Comparison of ENCODE assay signal across 19 cellular contexts in genomic region chr9:113991714-113992113, GRCh38.
DNase-seq lines count a peak whose midpoint lies in the region; ATAC-seq lines count a peak whose summit lies in the region.
"Had no signal": no experiment of that assay in that cellular context is flagged by ENCODE, and none has a peak within 500 bp of the region (broad histone marks: within the 10 kb centered on the region; RNA-seq: fewer than 3 reads in every experiment).

No MANE protein-coding gene starts in this region.

- H3K27ac ChIP-seq in BLaER1 (peak overlapping the region; percentile 72), caudate nucleus (ENCODE audit: low read depth, low read length) (peak overlapping the region; percentile 76), stomach smooth muscle (ENCODE audit: low read length) (peak overlapping the region; percentile 6)
- H3K27ac ChIP-seq: SJSA1 had no signal

- H3K36me3 ChIP-seq in BLaER1: peaks cover 79% of the 10 kb centered on the region
- peaks cover 0 to 3% of the 10 kb centered on the region in 2 donors for H3K36me3 ChIP-seq in stomach smooth muscle (ENCODE audit: control insufficient read depth in 2 of 2, insufficient read depth in 2 of 2, low read length in 2 of 2)
- H3K36me3 ChIP-seq: MG63 had no signal

- DNase-seq in caudate nucleus (lab: John Stamatoyannopoulos, UW): no peak
- peak; percentile 45 for DNase-seq in mesenteric fat pad (ENCODE audit: low spot score)
- DNase-seq in HuH-7 (ENCODE audit: low spot score): no peak
- no peak for DNase-seq in retina
- DNase-seq in activated naive CD8-positive, alpha-beta T cell treated with anti-CD3 and anti-CD28 coated beads, Interleukin-2, amount 50 U/mL, for 24 hours: no peak
- DNase-seq: AML-193, EL, GF-D8, MG63, NCI-H1417, NCI-H1694 treated with DMSO at 0.1 percent for 48 hours, NCI-H2081 treated with DMSO at 0.1 percent for 48 hours, NCI-H2171 treated with DMSO at 0.1 percent for 48 hours, NCI-H446, NCI-H526, OCI-M1 had no signal

- peak overlapping the region; percentile 92 for H3K4me2 ChIP-seq in BLaER1

- H3K4me1 Mint-ChIP-seq in activated naive CD8-positive, alpha-beta T cell treated with anti-CD3 and anti-CD28 coated beads, Interleukin-2, amount 50 U/mL, for 24 hours: peaks cover 14% of the 10 kb centered on the region

- H3K4me3 ChIP-seq in BLaER1 (no peak overlapping the region), stomach smooth muscle (ENCODE audit: low read length in 2 of 2) (no peak overlapping the region)
- H3K4me3 ChIP-seq: MG63, SJSA1 had no signal

- H4K20me1 ChIP-seq in BLaER1: peaks cover 15% of the 10 kb centered on the region; the same call in 1 of the 2 replicates

- no peak overlapping the region for H3K27ac Mint-ChIP-seq in activated naive CD8-positive, alpha-beta T cell treated with anti-CD3 and anti-CD28 coated beads, Interleukin-2, amount 50 U/mL, for 24 hours

- H3K27me3 Mint-ChIP-seq in activated naive CD8-positive, alpha-beta T cell treated with anti-CD3 and anti-CD28 coated beads, Interleukin-2, amount 50 U/mL, for 24 hours: no peaks in the 10 kb centered on the region

- no peaks in the 10 kb centered on the region for H3K9me3 Mint-ChIP-seq in activated naive CD8-positive, alpha-beta T cell treated with anti-CD3 and anti-CD28 coated beads, Interleukin-2, amount 50 U/mL, for 24 hours

- 0 out of 2 replicates have a peak overlapping the region, but pooled peaks have one; percentile 73 for H3K9ac ChIP-seq in BLaER1
- H3K9ac ChIP-seq in stomach smooth muscle (ENCODE audit: low read length in 2 of 2): no peak overlapping the region

- H3K9me3 ChIP-seq in BLaER1 (no peaks in the 10 kb centered on the region), stomach smooth muscle (ENCODE audit: control insufficient read depth in 2 of 2, low read length in 2 of 2) (no peaks in the 10 kb centered on the region)
- H3K9me3 ChIP-seq: MG63, SJSA1 had no signal

- H3K27me3 ChIP-seq in BLaER1: no peaks in the 10 kb centered on the region
- H3K27me3 ChIP-seq in stomach smooth muscle (ENCODE audit: control insufficient read depth in 1 of 2, insufficient read depth in 2 of 2, low read length in 2 of 2): no peaks in the 10 kb centered on the region
- H3K27me3 ChIP-seq: MG63, SJSA1 had no signal

- ATAC-seq in activated naive CD8-positive, alpha-beta T cell treated with anti-CD3 and anti-CD28 coated beads, Interleukin-2, amount 50 U/mL, for 24 hours: no peak

- no peaks in the 10 kb centered on the region for H3K36me3 Mint-ChIP-seq in activated naive CD8-positive, alpha-beta T cell treated with anti-CD3 and anti-CD28 coated beads, Interleukin-2, amount 50 U/mL, for 24 hours (ENCODE audit: low read depth)

- no peak overlapping the region for H3K4me3 Mint-ChIP-seq in activated naive CD8-positive, alpha-beta T cell treated with anti-CD3 and anti-CD28 coated beads, Interleukin-2, amount 50 U/mL, for 24 hours

- H3K4me1 ChIP-seq in BLaER1 (peaks cover 54% of the 10 kb centered on the region), stomach smooth muscle (ENCODE audit: control insufficient read depth, insufficient read depth, low read length) (peaks cover 24% of the 10 kb centered on the region)
- H3K4me1 ChIP-seq: SJSA1 had no signal

Comparison
In these comparisons a context has a peak if more than half of its experiments do, and no peak if none do; other contexts are left out.
1. H3K27ac ChIP-seq: peak in every context shown above with its lines; median percentile 76 in caudate nucleus; 72 in BLaER1; 6 in stomach smooth muscle.